29 cellular contexts compared by ENCODE assay signal in the genomic region with DNA sequence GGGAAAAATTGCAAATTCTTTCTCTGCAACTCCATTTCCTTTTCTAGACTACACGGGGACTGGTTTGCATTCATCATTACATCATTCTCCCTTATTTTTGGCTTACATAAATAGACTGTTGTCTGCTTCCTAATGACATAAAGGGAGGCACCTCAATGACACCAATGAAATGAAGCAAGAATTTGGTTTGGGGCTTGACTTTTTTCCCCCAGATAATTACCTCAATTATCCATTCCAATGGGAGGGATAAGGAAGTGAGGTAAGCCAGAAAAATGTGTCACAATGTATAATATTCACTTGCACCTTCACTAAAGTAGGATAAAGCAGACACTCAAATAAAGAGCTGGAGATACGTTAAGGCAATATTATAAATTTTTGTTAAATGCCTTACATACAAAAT.
"Had no signal": no experiment of that assay in that cellular context is flagged by ENCODE, and none has a peak within 500 bp of the region (broad histone marks: within the 10 kb centered on the region; RNA-seq: fewer than 3 reads in every experiment).

No MANE protein-coding gene starts in this region.

- H3K9me3 ChIP-seq: ovary, psoas muscle, right lobe of liver, sigmoid colon, suprapubic skin, testis, tibial artery, transverse colon, upper lobe of right lung, uterus had no signal

- DNase-seq: natural killer cell; occipital lobe; ovary; posterior cingulate gyrus; psoas muscle; right cardiac atrium; right lobe of liver; sigmoid colon; small intestine; stimulated activated CD4-positive, alpha-beta T cell treated with anti-CD3 and anti-CD28 coated beads, Interleukin-15, amount 100 ng/mL, for 24 hours; stimulated activated CD4-positive, alpha-beta T cell treated with anti-CD3 and anti-CD28 coated beads, Interleukin-2, amount 100 ng/mL, for 24 hours; stimulated activated CD4-positive, alpha-beta T cell treated with anti-CD3 and anti-CD28 coated beads, Interleukin-2, amount 100 ng/mL, for 48 hours; stimulated activated CD4-positive, alpha-beta T cell treated with anti-CD3 and anti-CD28 coated beads, Interleukin-4, amount 100 ng/mL, for 24 hours; stimulated activated naive CD4-positive, alpha-beta T cell; stimulated activated naive CD8-positive, alpha-beta T cell treated with anti-CD3 and anti-CD28 coated beads, Interleukin-15, amount 100 ng/mL, for 72 hours; stimulated activated naive CD8-positive, alpha-beta T cell treated with anti-CD3 and anti-CD28 coated beads, Interleukin-15, Interleukin-2, amounts not matched to agents 100 U/mL and 50 U/mL, for 24 hours; substantia nigra; testis; tibial artery; transverse colon; upper lobe of right lung; uterus had no signal

- H3K4me2 ChIP-seq: neural progenitor cell had no signal

- H3K4me3 ChIP-seq: neural progenitor cell, ovary, psoas muscle, right lobe of liver, sigmoid colon, suprapubic skin, testis, tibial artery, transverse colon, upper lobe of right lung, uterus had no signal

- H3K27me3 Mint-ChIP-seq: progenitor cell of endocrine pancreas; stimulated activated naive CD8-positive, alpha-beta T cell treated with anti-CD3 and anti-CD28 coated beads, Interleukin-15, amount 100 ng/mL, for 72 hours; type B pancreatic cell had no signal

- H3K4me1 ChIP-seq: psoas muscle, right lobe of liver, testis, tibial artery, upper lobe of right lung, uterus had no signal

- H3K4me1 Mint-ChIP-seq: natural killer cell; stimulated activated effector memory CD8-positive, alpha-beta T cell treated with anti-CD3 and anti-CD28 coated beads, Interleukin-12 subunit alpha, Interleukin-12 subunit beta, amount 100 ng/mL, for 72 hours; stimulated activated naive CD8-positive, alpha-beta T cell treated with anti-CD3 and anti-CD28 coated beads, Interleukin-15, amount 100 ng/mL, for 72 hours had no signal

- H3K27ac Mint-ChIP-seq: natural killer cell; nephron; neural progenitor cell; progenitor cell of endocrine pancreas; stimulated activated effector memory CD8-positive, alpha-beta T cell treated with anti-CD3 and anti-CD28 coated beads, Interleukin-12 subunit alpha, Interleukin-12 subunit beta, amount 100 ng/mL, for 72 hours; stimulated activated naive CD8-positive, alpha-beta T cell treated with anti-CD3 and anti-CD28 coated beads, Interleukin-15, amount 100 ng/mL, for 72 hours; type B pancreatic cell had no signal

- H3K36me3 ChIP-seq: neural progenitor cell, ovary, right lobe of liver, sigmoid colon, suprapubic skin, tibial artery, transverse colon, upper lobe of right lung, uterus had no signal

- H3K9me3 Mint-ChIP-seq: natural killer cell; nephron; neural progenitor cell; stimulated activated effector memory CD8-positive, alpha-beta T cell treated with anti-CD3 and anti-CD28 coated beads, Interleukin-12 subunit alpha, Interleukin-12 subunit beta, amount 100 ng/mL, for 72 hours; type B pancreatic cell had no signal

- H2AFZ ChIP-seq: neural progenitor cell, parathyroid adenoma had no signal

- H3K27me3 ChIP-seq: neural progenitor cell, ovary, right lobe of liver, sigmoid colon, suprapubic skin, testis, tibial artery, transverse colon, upper lobe of right lung, uterus had no signal

- H3K9ac ChIP-seq: neural progenitor cell, parathyroid adenoma had no signal

- H3K4me3 Mint-ChIP-seq: natural killer cell; nephron; neural progenitor cell; stimulated activated effector memory CD8-positive, alpha-beta T cell treated with anti-CD3 and anti-CD28 coated beads, Interleukin-12 subunit alpha, Interleukin-12 subunit beta, amount 100 ng/mL, for 72 hours; stimulated activated naive CD8-positive, alpha-beta T cell treated with anti-CD3 and anti-CD28 coated beads, Interleukin-15, amount 100 ng/mL, for 72 hours; type B pancreatic cell had no signal

- H3K36me3 Mint-ChIP-seq: natural killer cell; stimulated activated effector memory CD8-positive, alpha-beta T cell treated with anti-CD3 and anti-CD28 coated beads, Interleukin-12 subunit alpha, Interleukin-12 subunit beta, amount 100 ng/mL, for 72 hours; type B pancreatic cell had no signal

- ATAC-seq: natural killer cell; psoas muscle; right cardiac atrium; right lobe of liver; stimulated activated effector memory CD8-positive, alpha-beta T cell treated with anti-CD3 and anti-CD28 coated beads, Interleukin-12 subunit alpha, Interleukin-12 subunit beta, amount 100 ng/mL, for 72 hours; stimulated activated naive CD8-positive, alpha-beta T cell treated with anti-CD3 and anti-CD28 coated beads, Interleukin-15, amount 100 ng/mL, for 72 hours; stimulated activated naive CD8-positive, alpha-beta T cell treated with anti-CD3 and anti-CD28 coated beads, Interleukin-15, Interleukin-2, amounts not matched to agents 100 U/mL and 50 U/mL, for 24 hours; upper lobe of right lung had no signal

- H3K27ac ChIP-seq: neural progenitor cell, ovary, parathyroid adenoma, psoas muscle, right lobe of liver, sigmoid colon, suprapubic skin, testis, tibial artery, transverse colon, upper lobe of right lung, uterus had no signal
